Comparison of ENCODE assay signal across 25 cellular contexts in genomic region chr7:523436-524336, GRCh38. TPM values are rescaled to one million over a fixed set of nuclear protein-coding genes. Genes with fewer than 3 reads are reported as not detected.
DNase-seq lines count a peak whose midpoint lies in the region; ATAC-seq, FAIRE-seq and TF ChIP-seq lines count a peak whose summit lies in the region.
"Had no signal": no experiment of that assay in that cellular context is flagged by ENCODE, and none has a peak within 500 bp of the region (broad histone marks: within the 10 kb centered on the region; RNA-seq: fewer than 3 reads in every experiment).

No MANE protein-coding gene starts in this region.

- peak overlapping the region; percentile 93 for H3K4me2 ChIP-seq in BLaER1
- H3K4me2 ChIP-seq: SK-N-SH had no signal

- peak; percentile 89 for DNase-seq in COLO668 (lab: John Stamatoyannopoulos, UW; ENCODE audit: unreplicated experiment)
- no peak for DNase-seq in T-cell
- no peak for DNase-seq in naive B cell
- DNase-seq in activated naive CD4-positive, alpha-beta T cell treated with Interleukin-2 at 50 U/mL for 16 hours, result no peak
- DNase-seq in D721Med (ENCODE audit: insufficient read length, low spot score), result no peak
- DNase-seq in activated CD8-positive, alpha-beta memory T cell treated with anti-CD3 and anti-CD28 coated beads, Interleukin-2, amount 50 U/mL, for 48 hours, result no peak
- DNase-seq: activated B cell treated with CpG ODN at 0.5 μM for 24 hours; activated CD4-positive, alpha-beta memory T cell treated with anti-CD3 and anti-CD28 coated beads for 36 hours; activated T-cell treated with anti-CD3 and anti-CD28 coated beads for 4 hours; effector CD4-positive, alpha-beta T cell; EL; midbrain; NCI-H1436; NCI-H82; SK-N-SH; spleen; stimulated activated CD4-positive, alpha-beta T cell treated with anti-CD3 and anti-CD28 coated beads, Interleukin-4, amount 100 ng/mL, for 4 hours had no signal

- H3K27me3 ChIP-seq in BLaER1, result peaks cover 62% of the 10 kb centered on the region

- no peaks in the 10 kb centered on the region for H3K36me3 ChIP-seq in BLaER1
- H3K36me3 ChIP-seq: neutrophil, spleen had no signal

- H3K9ac ChIP-seq in BLaER1, result no peak overlapping the region
- H3K9ac ChIP-seq: SK-N-SH had no signal

- H3K4me3 Mint-ChIP-seq in T-cell (peak overlapping the region in 2 of 3 donors; percentile 55 to 57), naive B cell (peak overlapping the region; percentile 23 to 77 (median 53))
- H3K4me3 Mint-ChIP-seq: activated B cell treated with CpG ODN at 0.5 μM for 24 hours; activated CD4-positive, alpha-beta memory T cell treated with anti-CD3 and anti-CD28 coated beads for 36 hours; central memory CD8-positive, alpha-beta T cell had no signal

- no peaks in the 10 kb centered on the region for H3K36me3 Mint-ChIP-seq in T-cell
- H3K36me3 Mint-ChIP-seq in naive B cell, result no peaks in the 10 kb centered on the region
- H3K36me3 Mint-ChIP-seq: activated CD4-positive, alpha-beta memory T cell treated with anti-CD3 and anti-CD28 coated beads for 36 hours had no signal

- peaks cover 37% of the 10 kb centered on the region for H4K20me1 ChIP-seq in BLaER1

- ATAC-seq in T-cell (replicated peaks in 1 of 4), result no peak
- no peak for ATAC-seq in naive B cell (ENCODE audit: low read depth in 2 of 2)
- ATAC-seq in HG03045 (IDR thresholded peaks at IDR 0.05; ENCODE audit: unreplicated experiment), result no peak
- ATAC-seq: esophagus mucosa, left colon, Panc1 had no signal

- H3K9me3 Mint-ChIP-seq in T-cell, result no peaks in the 10 kb centered on the region
- no peaks in the 10 kb centered on the region for H3K9me3 Mint-ChIP-seq in naive B cell
- H3K9me3 Mint-ChIP-seq: activated B cell treated with CpG ODN at 0.5 μM for 24 hours; activated CD4-positive, alpha-beta memory T cell treated with anti-CD3 and anti-CD28 coated beads for 36 hours; central memory CD8-positive, alpha-beta T cell had no signal

- H3K27ac ChIP-seq in BLaER1, result no peak overlapping the region
- H3K27ac ChIP-seq: neutrophil had no signal

- peaks cover 50% of the 10 kb centered on the region for H3K4me1 ChIP-seq in BLaER1

- POLR2A ChIA-PET in T-cell (lab: Charles Lee), result no interaction called here

- peaks cover 6% of the 10 kb centered on the region for H3K9me3 ChIP-seq in BLaER1
- H3K9me3 ChIP-seq: neutrophil, SK-N-SH, spleen had no signal

- CTCF ChIA-PET in T-cell (lab: Charles Lee), result interaction anchor here in 1 of 2 donors (0.6 kb wide), 1 partner anchor 63 kb away, joined by 4 read pairs; no protein-coding TSS in a partner anchor

- H3K27me3 Mint-ChIP-seq in T-cell (peaks cover 3 to 27% of the 10 kb centered on the region in 2 donors), naive B cell (peaks cover 3 to 16% (median 4%) of the 10 kb centered on the region in 3 donors)

- peak overlapping the region; percentile 75; the same call in 1 of the 2 replicates for H3K4me3 ChIP-seq in BLaER1

- TF ChIP-seq CTCF in D721Med (IDR thresholded peaks at IDR 0.05; ENCODE audit: insufficient read depth, missing control alignments), result no peak

- FAIRE-seq in D721Med (lab: Jason Lieb, UNC), result no peak
- FAIRE-seq: frontal cortex had no signal

- H3K4me1 Mint-ChIP-seq in T-cell, result peaks cover 0 to 9% (median 0%) of the 10 kb centered on the region in 3 donors
- peaks cover 5 to 12% (median 6%) of the 10 kb centered on the region in 3 donors for H3K4me1 Mint-ChIP-seq in naive B cell

- H3K27ac Mint-ChIP-seq in T-cell (no peak overlapping the region), naive B cell (peak overlapping the region in 3 of 6 donors; percentile 11 to 64 (median 59))
- H3K27ac Mint-ChIP-seq: activated B cell treated with CpG ODN at 0.5 μM for 24 hours; activated CD4-positive, alpha-beta memory T cell treated with anti-CD3 and anti-CD28 coated beads for 36 hours had no signal

RNA-seq across cellular contexts. Expression of gene PDGFA, which starts 4.0 kb away (rescaled TPM):
- total RNA-seq in T-cell, result under 1 TPM in 4 of 5 donors, not detected in 1; 0.58 to 0.85 (median 0.74) TPM
- polyA plus RNA-seq in naive B cell (ENCODE audit: low read depth in 6 of 6), result under 1 TPM in 1 of 6 donors, not detected in 5; 0.12 TPM
